18 cellular contexts compared by ENCODE assay signal in the genomic region with DNA sequence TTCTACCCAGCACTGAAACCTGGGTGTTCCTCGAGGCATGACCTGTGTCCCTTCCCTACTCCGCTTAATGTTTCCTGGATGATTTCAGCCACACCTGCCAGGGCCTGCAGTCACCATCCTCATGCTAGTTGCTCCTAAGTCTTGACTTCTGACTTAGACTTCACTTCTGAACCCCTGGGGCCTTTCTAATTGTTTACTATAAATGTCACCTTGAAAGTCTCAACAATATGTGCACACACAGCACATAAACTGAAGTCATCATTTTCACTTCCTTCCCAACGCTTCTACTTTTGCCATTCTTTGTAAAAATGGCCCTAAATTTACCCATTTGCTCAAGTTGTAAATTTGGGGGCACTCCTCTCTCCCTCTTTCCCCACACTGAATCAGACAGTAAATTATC.
A peak's percentile ranks its signal among the peaks of the same experiment; 100 is the strongest.
DNase-seq lines count a peak whose midpoint lies in the region; ATAC-seq, FAIRE-seq and TF ChIP-seq lines count a peak whose summit lies in the region.
"Had no signal": no experiment of that assay in that cellular context is flagged by ENCODE, and none has a peak within 500 bp of the region (broad histone marks: within the 10 kb centered on the region; RNA-seq: fewer than 3 reads in every experiment).

No MANE protein-coding gene starts in this region.

- peaks cover 21% of the 10 kb centered on the region for H3F3A ChIP-seq in MM.1S (ENCODE audit: insufficient read depth, low read length)

- H4K20me1 ChIP-seq in MM.1S (ENCODE audit: insufficient read depth, low read length) = no peaks in the 10 kb centered on the region
- H4K20me1 ChIP-seq in osteoblast (ENCODE audit: insufficient read depth, low read length) = peaks cover 13% of the 10 kb centered on the region

- no peak for DNase-seq in GM12891 (ENCODE audit: insufficient read length, low spot score)
- DNase-seq in MM.1S = peak; percentile 88
- peak; percentile 18 for DNase-seq in osteoblast (ENCODE audit: insufficient read length, low spot score, missing footprints)
- DNase-seq in NAMALWA (ENCODE audit: low spot score) = no peak
- no peak for DNase-seq in body of pancreas
- no peak for DNase-seq in activated CD4-positive, alpha-beta T cell treated with anti-CD3 and anti-CD28 coated beads for 48 hours
- DNase-seq: CD8-positive, alpha-beta memory T cell; DND-41; GDM1; H9; NCI-H1105 treated with DMSO at 0.1 percent for 48 hours; NCI-H187; NCI-H446; SIG-M5; T-helper 2 cell had no signal

- TF ChIP-seq POLR2A in GM12891 (IDR thresholded peaks at IDR 0.05; ENCODE audit: low read depth, low read length) (no peak), body of pancreas (IDR thresholded peaks at IDR 0.05) (no peak)

- 88 to 98% methylated on average over 3 of the region's 3 CpGs for WGBS in body of pancreas, 2 donors

- H2AFZ ChIP-seq in MM.1S (ENCODE audit: low read length) = no peak overlapping the region
- no peak overlapping the region for H2AFZ ChIP-seq in osteoblast (ENCODE audit: low read length)

- intact Hi-C loops in body of pancreas (cut with DNase I) = no loop called here

- TF ChIP-seq CTCF in MM.1S (IDR thresholded peaks at IDR 0.05; ENCODE audit: low read length) (no peak), osteoblast (IDR thresholded peaks at IDR 0.05; ENCODE audit: extremely low read depth, low read depth, low read length) (no peak), body of pancreas (IDR thresholded peaks at IDR 0.05) (no peak)

- peak overlapping the region; percentile 76 for H3K27ac ChIP-seq in MM.1S (ENCODE audit: low read length)
- no peak overlapping the region for H3K27ac ChIP-seq in osteoblast (ENCODE audit: low read depth, low read length)
- H3K27ac ChIP-seq in body of pancreas = no peak overlapping the region
- H3K27ac ChIP-seq: BLaER1 had no signal

- H3K4me3 ChIP-seq in MM.1S (ENCODE audit: low read length) (peak overlapping the region; percentile 21; the same call in 1 of the 2 replicates), osteoblast (ENCODE audit: insufficient read depth, low read length) (no peak overlapping the region), body of pancreas (no peak overlapping the region)
- H3K4me3 ChIP-seq: BLaER1 had no signal

- H3K9ac ChIP-seq in MM.1S (ENCODE audit: low read length) = peak overlapping the region; percentile 30; the same call in 1 of the 2 replicates
- H3K9ac ChIP-seq: BLaER1 had no signal

- H3K36me3 ChIP-seq in MM.1S (replicated peaks; ENCODE audit: insufficient read depth, low read length) (peaks cover 30% of the 10 kb centered on the region), osteoblast (ENCODE audit: insufficient read depth, low read length) (peaks cover 67% of the 10 kb centered on the region), body of pancreas (replicated peaks in 1 of 2; ENCODE audit: insufficient read depth in 1 of 2, low read depth in 2 of 2) (peaks cover 0 to 38% of the 10 kb centered on the region in 2 donors)

- H3K9me3 ChIP-seq in MM.1S (replicated peaks; ENCODE audit: insufficient read depth, low read length) (no peaks in the 10 kb centered on the region), osteoblast (ENCODE audit: low read depth, low read length) (no peaks in the 10 kb centered on the region), body of pancreas (no peaks in the 10 kb centered on the region)
- H3K9me3 ChIP-seq: BLaER1 had no signal

- H3K4me2 ChIP-seq in MM.1S (ENCODE audit: low read depth, low read length) = peak overlapping the region; percentile 73
- H3K4me2 ChIP-seq in osteoblast (ENCODE audit: insufficient read depth, low read length) = no peak overlapping the region
- H3K4me2 ChIP-seq: BLaER1 had no signal

- H3K9me2 ChIP-seq in MM.1S (replicated peaks; ENCODE audit: insufficient read depth, low read length) = no peaks in the 10 kb centered on the region

- H3K4me1 ChIP-seq in MM.1S (ENCODE audit: low read length) = peaks cover 37% of the 10 kb centered on the region
- peaks cover 8% of the 10 kb centered on the region for H3K4me1 ChIP-seq in osteoblast (ENCODE audit: insufficient read depth, low read length)
- H3K4me1 ChIP-seq in body of pancreas = no peaks in the 10 kb centered on the region
- H3K4me1 ChIP-seq: BLaER1 had no signal

- peaks cover 54% of the 10 kb centered on the region for H3K79me2 ChIP-seq in MM.1S (ENCODE audit: low read length)
- H3K79me2 ChIP-seq in osteoblast (ENCODE audit: insufficient read depth, low read length) = peaks cover 43% of the 10 kb centered on the region

- H3K27me3 ChIP-seq in MM.1S (replicated peaks; ENCODE audit: insufficient read depth, low read length) = no peaks in the 10 kb centered on the region
- H3K27me3 ChIP-seq in osteoblast (ENCODE audit: insufficient read depth, low read length) = no peaks in the 10 kb centered on the region
- H3K27me3 ChIP-seq in body of pancreas = no peaks in the 10 kb centered on the region
- H3K27me3 ChIP-seq: BLaER1 had no signal

- peak; percentile 58 for ATAC-seq in GM19324 (IDR thresholded peaks at IDR 0.05; ENCODE audit: low FRiP score, unreplicated experiment)
- no peak for ATAC-seq in body of pancreas

- FAIRE-seq in GM12891 (lab: Jason Lieb, UNC) = no peak
- FAIRE-seq: RCC 7860 had no signal

TF ChIP-seq in GM12891, 5 proteins besides CTCF, POLR2A, EP300 and RAD21:
- TF ChIP-seq TAF1 (IDR thresholded peaks at IDR 0.05; ENCODE audit: low read depth, low read length) (no peak), POU2F2 (IDR thresholded peaks at IDR 0.05; ENCODE audit: low read depth, low read length) (no peak), SPI1 (IDR thresholded peaks at IDR 0.05; ENCODE audit: low read depth, low read length) (peak; percentile 91), PAX5 (IDR thresholded peaks at IDR 0.05; ENCODE audit: insufficient read depth, low read length, severe bottlenecking) (no peak), POLR2AphosphoS5 (IDR thresholded peaks at IDR 0.05; ENCODE audit: low read depth, low read length) (no peak)

Comparison
In these comparisons a context has a peak if more than half of its experiments do, and no peak if none do; other contexts are left out.
1. DNase-seq: peak in MM.1S (single experiment) and osteoblast (single experiment); none in GM12891 (single experiment), NAMALWA (single experiment), body of pancreas (0 of 4) and activated CD4-positive, alpha-beta T cell treated with anti-CD3 and anti-CD28 coated beads for 48 hours (single experiment).